In the genomic region with DNA sequence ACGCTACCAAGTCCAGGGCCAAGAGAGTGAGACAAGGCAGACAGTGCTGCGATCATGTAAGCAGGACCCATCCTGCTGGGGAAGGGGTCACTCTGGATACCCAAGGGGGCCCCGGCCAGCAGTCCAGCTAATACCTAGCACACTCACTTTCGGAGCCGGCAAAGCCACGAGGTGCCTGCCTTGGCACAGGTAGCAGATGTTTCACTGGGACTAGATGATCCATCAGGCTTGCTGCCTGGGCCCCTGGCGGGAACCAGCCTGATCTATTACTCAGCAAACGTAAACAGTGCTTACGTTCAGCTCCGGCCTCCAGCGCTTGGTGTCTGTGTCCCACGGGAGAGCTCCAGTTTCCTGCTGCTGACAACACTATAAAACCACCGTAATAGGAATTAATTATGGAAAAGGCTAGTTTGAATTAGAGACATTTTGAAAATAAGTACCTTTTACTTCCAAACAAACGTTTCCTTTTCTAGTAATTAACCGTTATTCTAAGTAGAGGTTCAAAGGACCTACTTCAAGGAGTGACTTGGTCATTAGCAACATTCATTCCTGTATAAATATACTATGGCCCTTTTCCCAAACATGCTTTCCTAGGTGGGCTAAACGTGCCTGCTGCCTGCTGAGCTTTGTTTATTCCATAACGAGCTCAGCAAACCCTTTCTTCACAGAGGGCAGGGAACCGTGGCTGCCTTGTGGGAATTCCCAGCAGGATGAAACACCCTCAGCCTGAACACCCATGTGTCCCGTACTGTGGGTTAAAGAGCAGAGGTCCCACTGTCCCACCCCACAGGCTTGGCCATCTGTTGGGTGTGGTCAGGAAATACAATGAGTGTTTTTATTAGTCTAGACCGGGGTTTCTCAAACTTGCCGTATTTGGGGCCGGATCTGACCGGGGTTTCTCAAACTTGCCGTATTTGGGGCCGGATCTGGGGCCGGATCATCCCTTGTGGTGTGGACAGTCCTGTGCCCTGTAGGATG, we compare ENCODE assay signal across 9 cellular contexts. TPM values are rescaled to one million over a fixed set of nuclear protein-coding genes. Genes with fewer than 3 reads are reported as not detected.
A peak's percentile ranks its signal among the peaks of the same experiment; 100 is the strongest.
DNase-seq lines count a peak whose midpoint lies in the region; ATAC-seq lines count a peak whose summit lies in the region.
"Had no signal": no experiment of that assay in that cellular context is flagged by ENCODE, and none has a peak within 500 bp of the region (broad histone marks: within the 10 kb centered on the region; RNA-seq: fewer than 3 reads in every experiment).

No MANE protein-coding gene starts in this region.

- no peak overlapping the region for H3K27ac ChIP-seq in CD4-positive, alpha-beta memory T cell (ENCODE audit: low read depth, low read length)

- no peaks in the 10 kb centered on the region for H3K9me3 Mint-ChIP-seq in stimulated activated naive CD8-positive, alpha-beta T cell treated with anti-CD3 and anti-CD28 coated beads, Interleukin-15, amount 100 ng/mL, for 72 hours
- no peaks in the 10 kb centered on the region for H3K9me3 Mint-ChIP-seq in activated CD4-positive, alpha-beta T cell treated with anti-CD3 and anti-CD28 coated beads for 36 hours (ENCODE audit: low read depth)
- H3K9me3 Mint-ChIP-seq in CD4-positive, alpha-beta memory T cell, result no peaks in the 10 kb centered on the region

- intact Hi-C loops in activated CD4-positive, alpha-beta T cell treated with anti-CD3 and anti-CD28 coated beads for 36 hours (cut with DNase I, micrococcal nuclease), result no loop called here
- intact Hi-C loops in CD4-positive, alpha-beta memory T cell (cut with micrococcal nuclease), result no loop called here

- H3K4me1 Mint-ChIP-seq in stimulated activated naive CD8-positive, alpha-beta T cell treated with anti-CD3 and anti-CD28 coated beads, Interleukin-15, amount 100 ng/mL, for 72 hours, result no peaks in the 10 kb centered on the region
- no peaks in the 10 kb centered on the region for H3K4me1 Mint-ChIP-seq in activated CD4-positive, alpha-beta T cell treated with anti-CD3 and anti-CD28 coated beads for 36 hours
- peaks cover 0 to 9% (median 2%) of the 10 kb centered on the region in 4 donors for H3K4me1 Mint-ChIP-seq in CD4-positive, alpha-beta memory T cell

- no peaks in the 10 kb centered on the region for H3K36me3 ChIP-seq in CD4-positive, alpha-beta memory T cell (ENCODE audit: insufficient read depth, low read length)

- H3K27ac Mint-ChIP-seq in stimulated activated naive CD8-positive, alpha-beta T cell treated with anti-CD3 and anti-CD28 coated beads, Interleukin-15, amount 100 ng/mL, for 72 hours, result no peak overlapping the region
- H3K27ac Mint-ChIP-seq in activated CD4-positive, alpha-beta T cell treated with anti-CD3 and anti-CD28 coated beads for 36 hours, result no peak overlapping the region
- no peak overlapping the region for H3K27ac Mint-ChIP-seq in CD4-positive, alpha-beta memory T cell

- no peaks in the 10 kb centered on the region for H3K36me3 Mint-ChIP-seq in activated CD4-positive, alpha-beta T cell treated with anti-CD3 and anti-CD28 coated beads for 36 hours (ENCODE audit: low read depth)
- H3K36me3 Mint-ChIP-seq in CD4-positive, alpha-beta memory T cell, result peaks cover 2 to 5% of the 10 kb centered on the region in 2 donors

- H3K4me3 Mint-ChIP-seq in stimulated activated naive CD8-positive, alpha-beta T cell treated with anti-CD3 and anti-CD28 coated beads, Interleukin-15, amount 100 ng/mL, for 72 hours, result no peak overlapping the region
- no peak overlapping the region for H3K4me3 Mint-ChIP-seq in activated CD4-positive, alpha-beta T cell treated with anti-CD3 and anti-CD28 coated beads for 36 hours
- H3K4me3 Mint-ChIP-seq in CD4-positive, alpha-beta memory T cell, result no peak overlapping the region
- H3K4me3 Mint-ChIP-seq: brain had no signal

- no peaks in the 10 kb centered on the region for H3K4me1 ChIP-seq in CD4-positive, alpha-beta memory T cell (ENCODE audit: insufficient read depth, low read length)

- no peak overlapping the region for H3K4me3 ChIP-seq in CD4-positive, alpha-beta memory T cell (ENCODE audit: low read length in 2 of 2)

- no peak for ATAC-seq in stimulated activated naive CD8-positive, alpha-beta T cell treated with anti-CD3 and anti-CD28 coated beads, Interleukin-15, amount 100 ng/mL, for 72 hours
- ATAC-seq in activated CD4-positive, alpha-beta T cell treated with anti-CD3 and anti-CD28 coated beads for 36 hours, result no peak
- no peak for ATAC-seq in GM21786 (IDR thresholded peaks at IDR 0.05; ENCODE audit: unreplicated experiment)

- POLR2A ChIA-PET in activated CD4-positive, alpha-beta T cell treated with anti-CD3 and anti-CD28 coated beads for 36 hours (lab: Charles Lee), result no interaction called here
- POLR2A ChIA-PET in CD4-positive, alpha-beta memory T cell (lab: Charles Lee; ENCODE audit: partially characterized antibody), result no interaction called here

- peak; percentile 30 for DNase-seq in DMS53 treated with DMSO at 0.1 percent for 48 hours (lab: John Stamatoyannopoulos, UW; ENCODE audit: unreplicated experiment)
- DNase-seq in NCI-H2107 (lab: John Stamatoyannopoulos, UW), result peak; percentile 28
- DNase-seq in dedifferentiated amniotic fluid mesenchymal stem cell (ENCODE audit: extremely low spot score), result peak; percentile 46
- DNase-seq in non-pigmented ciliary epithelial cell (ENCODE audit: low read depth), result peak; percentile 48
- no peak for DNase-seq in stimulated activated naive CD8-positive, alpha-beta T cell treated with anti-CD3 and anti-CD28 coated beads, Interleukin-15, amount 100 ng/mL, for 72 hours
- DNase-seq in activated CD4-positive, alpha-beta T cell treated with anti-CD3 and anti-CD28 coated beads for 36 hours, result no peak
- no peak for DNase-seq in CD4-positive, alpha-beta memory T cell

- CTCF ChIA-PET in activated CD4-positive, alpha-beta T cell treated with anti-CD3 and anti-CD28 coated beads for 36 hours (lab: Charles Lee), result interaction anchor here (0.7 kb wide), 1 partner anchor 49 kb away, joined by 3 read pairs; no protein-coding TSS in a partner anchor
- CTCF ChIA-PET in CD4-positive, alpha-beta memory T cell (lab: Charles Lee; ENCODE audit: partially characterized antibody), result no interaction called here

- H3K27me3 ChIP-seq in CD4-positive, alpha-beta memory T cell (ENCODE audit: insufficient read depth, low read length), result no peaks in the 10 kb centered on the region

- peaks cover 7% of the 10 kb centered on the region for H3K27me3 Mint-ChIP-seq in stimulated activated naive CD8-positive, alpha-beta T cell treated with anti-CD3 and anti-CD28 coated beads, Interleukin-15, amount 100 ng/mL, for 72 hours
- no peaks in the 10 kb centered on the region for H3K27me3 Mint-ChIP-seq in activated CD4-positive, alpha-beta T cell treated with anti-CD3 and anti-CD28 coated beads for 36 hours
- H3K27me3 Mint-ChIP-seq in CD4-positive, alpha-beta memory T cell, result no peaks in the 10 kb centered on the region
- H3K27me3 Mint-ChIP-seq: brain had no signal

- no peaks in the 10 kb centered on the region for H3K9me3 ChIP-seq in CD4-positive, alpha-beta memory T cell (ENCODE audit: control insufficient read depth in 1 of 2, low read length in 2 of 2)

RNA-seq across cellular contexts. Expression of a gene that starts 18.4 kb away (rescaled TPM):
- under 1 TPM; 0.37 to 0.39 TPM for total RNA-seq in activated CD4-positive, alpha-beta T cell treated with anti-CD3 and anti-CD28 coated beads for 36 hours
- total RNA-seq in CD4-positive, alpha-beta memory T cell, result 10 to 100 TPM in 1 of 2 experiments, 1 to 10 TPM in 1; 7.9 to 12.5 TPM
- 1 to 10 TPM in 1 of 2 donors, under 1 TPM in 1; 0.32 to 3.4 TPM for polyA plus RNA-seq in CD4-positive, alpha-beta memory T cell

Comparison
In these comparisons a context has a peak if more than half of its experiments do, and no peak if none do; other contexts are left out.
1. DNase-seq: peak in DMS53 treated with DMSO at 0.1 percent for 48 hours (single experiment), NCI-H2107 (single experiment), dedifferentiated amniotic fluid mesenchymal stem cell (single experiment) and non-pigmented ciliary epithelial cell (single experiment); none in stimulated activated naive CD8-positive, alpha-beta T cell treated with anti-CD3 and anti-CD28 coated beads, Interleukin-15, amount 100 ng/mL, for 72 hours (0 of 2), activated CD4-positive, alpha-beta T cell treated with anti-CD3 and anti-CD28 coated beads for 36 hours (single experiment) and CD4-positive, alpha-beta memory T cell (0 of 5).
2. RNA of a gene that starts 18.4 kb away (total RNA-seq): 7.9 to 12.5 TPM in CD4-positive, alpha-beta memory T cell; 0.37 to 0.39 TPM in activated CD4-positive, alpha-beta T cell treated with anti-CD3 and anti-CD28 coated beads for 36 hours; every median in the first group is over 4 times any median in the second.